Comparison of ENCODE assay signal across 29 cellular contexts in genomic region chr12:17239874-17240273, GRCh38.
"Had no signal": no experiment of that assay in that cellular context is flagged by ENCODE, and none has a peak within 500 bp of the region (broad histone marks: within the 10 kb centered on the region; RNA-seq: fewer than 3 reads in every experiment).

No MANE protein-coding gene starts in this region.

- H3K4me1 ChIP-seq: stomach, suprapubic skin, testis, thyroid gland, tibial artery, tibial nerve, transverse colon, upper lobe of left lung, upper lobe of right lung, uterus, vagina had no signal

- H3K36me3 ChIP-seq: stomach, suprapubic skin, thoracic aorta, thyroid gland, tibial artery, tibial nerve, transverse colon, upper lobe of left lung, upper lobe of right lung, uterus, vagina had no signal

- H3K27ac Mint-ChIP-seq: stimulated activated effector memory CD8-positive, alpha-beta T cell treated with anti-CD3 and anti-CD28 coated beads, Interleukin-12 subunit alpha, Interleukin-12 subunit beta, amount 100 ng/mL, for 72 hours; stimulated activated memory B cell treated with anti-CD40 and anti-IgM and Interleukin-4, amounts not matched to agents 10 μg/mL and 1 μg/mL and 100 μg/mL, for 72 hours; stimulated activated naive B cell treated with anti-CD40 and anti-IgM and Interleukin-4, amounts not matched to agents 10 μg/mL and 1 μg/mL and 100 μg/mL, for 72 hours; stimulated activated naive CD8-positive, alpha-beta T cell treated with anti-CD3 and anti-CD28 coated beads, Interleukin-15, amount 100 ng/mL, for 72 hours; stimulated activated naive CD8-positive, alpha-beta T cell treated with anti-CD3 and anti-CD28 coated beads, Interleukin-15, Interleukin-2, amounts not matched to agents 100 ng/mL and 50 ng/mL, for 24 hours; type B pancreatic cell had no signal

- H3K27me3 Mint-ChIP-seq: stimulated activated memory B cell treated with anti-CD40 and anti-IgM and Interleukin-4, amounts not matched to agents 10 μg/mL and 1 μg/mL and 100 μg/mL, for 72 hours; stimulated activated naive B cell treated with anti-CD40 and anti-IgM and Interleukin-4, amounts not matched to agents 10 μg/mL and 1 μg/mL and 100 μg/mL, for 72 hours; stimulated activated naive CD8-positive, alpha-beta T cell treated with anti-CD3 and anti-CD28 coated beads, Interleukin-15, amount 100 ng/mL, for 72 hours; stimulated activated naive CD8-positive, alpha-beta T cell treated with anti-CD3 and anti-CD28 coated beads, Interleukin-15, Interleukin-2, amounts not matched to agents 100 ng/mL and 50 ng/mL, for 24 hours; type B pancreatic cell had no signal

- H3K27ac ChIP-seq: stomach, suprapubic skin, testis, thoracic aorta, thyroid gland, tibial artery, tibial nerve, transverse colon, upper lobe of left lung, upper lobe of right lung, uterus, vagina had no signal

- ATAC-seq: stimulated activated effector memory CD8-positive, alpha-beta T cell treated with anti-CD3 and anti-CD28 coated beads, Interleukin-12 subunit alpha, Interleukin-12 subunit beta, amount 100 ng/mL, for 72 hours; stimulated activated memory B cell treated with anti-CD40 and anti-IgM and Interleukin-4, amounts not matched to agents 10 μg/mL and 1 μg/mL and 100 μg/mL, for 72 hours; stimulated activated naive B cell treated with anti-CD40 and anti-IgM and Interleukin-4, amounts not matched to agents 10 μg/mL and 1 μg/mL and 100 μg/mL, for 72 hours; stimulated activated naive CD8-positive, alpha-beta T cell treated with anti-CD3 and anti-CD28 coated beads, Interleukin-15, amount 100 ng/mL, for 72 hours; stimulated activated naive CD8-positive, alpha-beta T cell treated with anti-CD3 and anti-CD28 coated beads, Interleukin-15, Interleukin-2, amounts not matched to agents 100 U/mL and 50 U/mL, for 24 hours; upper lobe of right lung had no signal

- H3K4me3 ChIP-seq: stomach, suprapubic skin, testis, thoracic aorta, thyroid gland, tibial artery, tibial nerve, transverse colon, upper lobe of left lung, upper lobe of right lung, uterus, vagina had no signal

- H3K36me3 Mint-ChIP-seq: stimulated activated effector memory CD8-positive, alpha-beta T cell treated with anti-CD3 and anti-CD28 coated beads, Interleukin-12 subunit alpha, Interleukin-12 subunit beta, amount 100 ng/mL, for 72 hours; stimulated activated memory B cell treated with anti-CD40 and anti-IgM and Interleukin-4, amounts not matched to agents 10 μg/mL and 1 μg/mL and 100 μg/mL, for 72 hours; stimulated activated naive B cell treated with anti-CD40 and anti-IgM and Interleukin-4, amounts not matched to agents 10 μg/mL and 1 μg/mL and 100 μg/mL, for 72 hours; type B pancreatic cell had no signal

- H3K4me1 Mint-ChIP-seq: stimulated activated effector memory CD8-positive, alpha-beta T cell treated with anti-CD3 and anti-CD28 coated beads, Interleukin-12 subunit alpha, Interleukin-12 subunit beta, amount 100 ng/mL, for 72 hours; stimulated activated memory B cell treated with anti-CD40 and anti-IgM and Interleukin-4, amounts not matched to agents 10 μg/mL and 1 μg/mL and 100 μg/mL, for 72 hours; stimulated activated naive B cell treated with anti-CD40 and anti-IgM and Interleukin-4, amounts not matched to agents 10 μg/mL and 1 μg/mL and 100 μg/mL, for 72 hours; stimulated activated naive CD8-positive, alpha-beta T cell treated with anti-CD3 and anti-CD28 coated beads, Interleukin-15, amount 100 ng/mL, for 72 hours had no signal

- H3K9me3 ChIP-seq: testis, thoracic aorta, thyroid gland, tibial artery, upper lobe of right lung, uterus, vagina had no signal

- H3K4me3 Mint-ChIP-seq: stimulated activated effector memory CD8-positive, alpha-beta T cell treated with anti-CD3 and anti-CD28 coated beads, Interleukin-12 subunit alpha, Interleukin-12 subunit beta, amount 100 ng/mL, for 72 hours; stimulated activated memory B cell treated with anti-CD40 and anti-IgM and Interleukin-4, amounts not matched to agents 10 μg/mL and 1 μg/mL and 100 μg/mL, for 72 hours; stimulated activated naive B cell treated with anti-CD40 and anti-IgM and Interleukin-4, amounts not matched to agents 10 μg/mL and 1 μg/mL and 100 μg/mL, for 72 hours; stimulated activated naive CD8-positive, alpha-beta T cell treated with anti-CD3 and anti-CD28 coated beads, Interleukin-15, amount 100 ng/mL, for 72 hours; stimulated activated naive CD8-positive, alpha-beta T cell treated with anti-CD3 and anti-CD28 coated beads, Interleukin-15, Interleukin-2, amounts not matched to agents 100 ng/mL and 50 ng/mL, for 24 hours; type B pancreatic cell had no signal

- H3K27me3 ChIP-seq: stomach, suprapubic skin, testis, thyroid gland, tibial artery, tibial nerve, transverse colon, upper lobe of left lung, upper lobe of right lung, uterus, vagina had no signal

- FAIRE-seq: urothelium cell line had no signal

- DNase-seq: stimulated activated CD4-positive, alpha-beta T cell treated with anti-CD3 and anti-CD28 coated beads, Interleukin-2, amount 100 ng/mL, for 48 hours; stimulated activated CD4-positive, alpha-beta T cell treated with anti-CD3 and anti-CD28 coated beads, Interleukin-4, amount 100 ng/mL, for 1 hour; stimulated activated CD4-positive, alpha-beta T cell treated with anti-CD3 and anti-CD28 coated beads, Interleukin-4, amount 100 ng/mL, for 24 hours; stimulated activated CD4-positive, alpha-beta T cell treated with anti-CD3 and anti-CD28 coated beads, Interleukin-4, amount 100 ng/mL, for 4 hours; stimulated activated CD8-positive, alpha-beta memory T cell treated with anti-CD3 and anti-CD28 coated beads, Interleukin-4, amount 100 ng/mL, for 48 hours; stimulated activated naive B cell treated with anti-CD40 and anti-IgM and Interleukin-4, amounts not matched to agents 10 μg/mL and 1 μg/mL and 100 μg/mL, for 72 hours; stimulated activated naive CD4-positive, alpha-beta T cell; stimulated activated naive CD4-positive, alpha-beta T cell treated with Interleukin-2 at 50 U/mL for 16 hours; stimulated activated naive CD8-positive, alpha-beta T cell treated with anti-CD3 and anti-CD28 coated beads, Interleukin-15, amount 100 ng/mL, for 72 hours; stimulated activated naive CD8-positive, alpha-beta T cell treated with anti-CD3 and anti-CD28 coated beads, Interleukin-15, Interleukin-2, amounts not matched to agents 100 U/mL and 50 U/mL, for 24 hours; stomach; substantia nigra; testis; thyroid gland; tibial artery; transverse colon; trophoblast cell; upper lobe of left lung; upper lobe of right lung; uterus had no signal
